In genomic region chr17:65123757-65124675, GRCh38 we compare ENCODE assay signal across 8 cellular contexts. TPM values are rescaled to one million over a fixed set of nuclear protein-coding genes. Genes with fewer than 3 reads are reported as not detected.
DNase-seq lines count a peak whose midpoint lies in the region; ATAC-seq and TF ChIP-seq lines count a peak whose summit lies in the region.

No MANE protein-coding gene starts in this region.

- H3K9me3 Mint-ChIP-seq in CD8-positive, alpha-beta T cell: no peaks in the 10 kb centered on the region
- H3K9me3 Mint-ChIP-seq in nephron progenitor cell: no peaks in the 10 kb centered on the region

- peaks cover 6% of the 10 kb centered on the region for H3K4me1 ChIP-seq in CD8-positive, alpha-beta T cell (ENCODE audit: insufficient read depth, low read length)
- H3K4me1 ChIP-seq in Karpas-422 (ENCODE audit: low read length): peaks cover 22% of the 10 kb centered on the region

- H3K79me2 ChIP-seq in Karpas-422 (ENCODE audit: low read length): no peaks in the 10 kb centered on the region

- no peak for ATAC-seq in CD8-positive, alpha-beta T cell
- no peak for ATAC-seq in GM18498 (IDR thresholded peaks at IDR 0.05; ENCODE audit: unreplicated experiment)

- H3K9me3 ChIP-seq in CD8-positive, alpha-beta T cell (ENCODE audit: low read length): no peaks in the 10 kb centered on the region
- H3K9me3 ChIP-seq in Karpas-422 (ENCODE audit: low read length): no peaks in the 10 kb centered on the region

- peak overlapping the region; percentile 77 for H3K4me2 ChIP-seq in Karpas-422 (ENCODE audit: low read depth, low read length, poor library complexity, severe bottlenecking)

- intact Hi-C loops in CD8-positive, alpha-beta T cell (cut with DNase I, micrococcal nuclease): loop anchor here (1.0 to 5.0 kb wide), 7 partner anchors 13 to 861 kb away; partner anchors contain the start of genes RGS9 (in 2 of the 2), GNA13 (in 1 of the 2) and TEX2 (in 1 of the 2)
- intact Hi-C loops in dorsolateral prefrontal cortex (cut with DNase I) (loop anchor here (2.0 to 5.0 kb wide), 4 partner anchors 13 to 147 kb away; partner anchors contain the start of gene RGS9 (in 1 of the 2)), posterior vena cava (cut with DNase I) (no loop called here)

- peak overlapping the region; percentile 40 for H3K4me3 ChIP-seq in CD8-positive, alpha-beta T cell (ENCODE audit: low read depth, low read length)
- H3K4me3 ChIP-seq in Karpas-422 (ENCODE audit: low read length) (peak overlapping the region; percentile 93), dorsolateral prefrontal cortex (peak overlapping the region; percentile 47 to 85 (median 70))

- H3K27ac ChIP-seq in CD8-positive, alpha-beta T cell (ENCODE audit: low read depth, low read length): peak overlapping the region; percentile 46
- no peak overlapping the region for H3K27ac ChIP-seq in Karpas-422 (ENCODE audit: low read length)
- peak overlapping the region in 57 of 59 donors; percentile 53 to 98 (median 88) for H3K27ac ChIP-seq in dorsolateral prefrontal cortex

- no peaks in the 10 kb centered on the region for H4K20me1 ChIP-seq in Karpas-422 (ENCODE audit: insufficient read depth, low read depth, low read length)

- H3K27ac Mint-ChIP-seq in CD8-positive, alpha-beta T cell: peak overlapping the region; percentile 98
- H3K27ac Mint-ChIP-seq in nephron progenitor cell: no peak overlapping the region

- H3K4me1 Mint-ChIP-seq in CD8-positive, alpha-beta T cell (ENCODE audit: low read depth): peaks cover 14% of the 10 kb centered on the region
- peaks cover 12% of the 10 kb centered on the region for H3K4me1 Mint-ChIP-seq in nephron progenitor cell

- TF ChIP-seq CTCF in CD8-positive, alpha-beta T cell (IDR thresholded peaks at IDR 0.05): no peak
- TF ChIP-seq CTCF in dorsolateral prefrontal cortex (IDR thresholded peaks at IDR 0.05 in 54 of 56, conservative IDR thresholded peaks at IDR 0.05 in 2 of 56; ENCODE audit: low read depth in 1 of 56, partially characterized antibody in 56 of 56) (no peak), nephron progenitor cell (IDR thresholded peaks at IDR 0.05) (no peak)

- peak overlapping the region; percentile 97 for H2AFZ ChIP-seq in Karpas-422 (ENCODE audit: low read length)

- POLR2A ChIA-PET in CD8-positive, alpha-beta T cell (lab: Charles Lee): interaction anchor here (0.6 to 2.0 kb wide), 3 partner anchors 13 to 162 kb away, joined by 3 to 12 read pairs (median 3); partner anchors contain the start of gene RGS9

- no peaks in the 10 kb centered on the region for H3K9me2 ChIP-seq in Karpas-422 (replicated peaks; ENCODE audit: insufficient read depth, low read length)

- H3K27me3 ChIP-seq in CD8-positive, alpha-beta T cell (ENCODE audit: insufficient read depth, low read length): no peaks in the 10 kb centered on the region
- no peaks in the 10 kb centered on the region for H3K27me3 ChIP-seq in Karpas-422 (ENCODE audit: low read length)
- no peaks in the 10 kb centered on the region for H3K27me3 ChIP-seq in dorsolateral prefrontal cortex

- H3K4me3 Mint-ChIP-seq in CD8-positive, alpha-beta T cell: peak overlapping the region; percentile 87
- peak overlapping the region; percentile 86 for H3K4me3 Mint-ChIP-seq in nephron progenitor cell

- H3K27me3 Mint-ChIP-seq in CD8-positive, alpha-beta T cell (ENCODE audit: low read depth): peaks cover 5% of the 10 kb centered on the region
- peaks cover 43% of the 10 kb centered on the region for H3K27me3 Mint-ChIP-seq in nephron progenitor cell (ENCODE audit: low read depth, poor library complexity)

- no peaks in the 10 kb centered on the region for H3K36me3 ChIP-seq in CD8-positive, alpha-beta T cell (ENCODE audit: insufficient read depth, low read length)
- no peaks in the 10 kb centered on the region for H3K36me3 ChIP-seq in Karpas-422 (ENCODE audit: insufficient read depth, low read length)

- peak overlapping the region; percentile 96 for H3K9ac ChIP-seq in Karpas-422 (ENCODE audit: low read length)

- CTCF ChIA-PET in CD8-positive, alpha-beta T cell (lab: Charles Lee): interaction anchor here (1.8 to 2.6 kb wide), 2 partner anchors 12 to 23 kb away, joined by 8 to 14 read pairs; partner anchors contain the start of gene RGS9

- DNase-seq in CD8-positive, alpha-beta T cell: no peak
- DNase-seq in Karpas-422 (no peak), dorsolateral prefrontal cortex (no peak), nephron progenitor cell (no peak), ureter (ENCODE audit: low spot score) (no peak), posterior vena cava (ENCODE audit: low spot score) (no peak), activated gamma-delta T cell treated with Interleukin-2 at 50 U/mL for 16 hours (no peak)

- no peaks in the 10 kb centered on the region for H3K36me3 Mint-ChIP-seq in CD8-positive, alpha-beta T cell
- H3K36me3 Mint-ChIP-seq in nephron progenitor cell (ENCODE audit: low read depth): no peaks in the 10 kb centered on the region

RNA-seq across cellular contexts. Expression of gene RGS9, which starts 13.2 kb away (rescaled TPM):
- total RNA-seq in CD8-positive, alpha-beta T cell: 1 to 10 TPM; 1.1 to 1.6 TPM
- total RNA-seq in Karpas-422 (2014; rRNA removed; shearing (Covaris generic); ENCODE audit: low replicate concordance): 12.9 and 13.4 TPM in 2 replicates
- total RNA-seq in dorsolateral prefrontal cortex (10 to 100 TPM in 66 of 120 experiments, 1 to 10 TPM in 54; 4.3 to 19.6 (median 10.5) TPM), ureter (6.1 TPM), posterior vena cava (1 to 10 TPM; 5.3 to 7.3 TPM)

Comparison
In these comparisons a context has a peak if more than half of its experiments do, and no peak if none do; other contexts are left out.
1. H3K4me3 ChIP-seq: peak in every context shown above with its lines; median percentile 93 in Karpas-422; 70 in dorsolateral prefrontal cortex; 40 in CD8-positive, alpha-beta T cell.
2. intact Hi-C loops: an anchor here in CD8-positive, alpha-beta T cell (1.0 to 5.0 kb wide) and dorsolateral prefrontal cortex (2.0 to 5.0 kb wide); none called in posterior vena cava.